In genomic region chr6:14664112-14664592, GRCh38 we compare ENCODE assay signal across 1 cellular context.
TF ChIP-seq lines count a peak whose summit lies in the region.

No MANE protein-coding gene starts in this region.

TF ChIP-seq in GM23338, 12 proteins besides CTCF, POLR2A, EP300 and RAD21 (continued from another document):
- TF ChIP-seq, protein P1, sequence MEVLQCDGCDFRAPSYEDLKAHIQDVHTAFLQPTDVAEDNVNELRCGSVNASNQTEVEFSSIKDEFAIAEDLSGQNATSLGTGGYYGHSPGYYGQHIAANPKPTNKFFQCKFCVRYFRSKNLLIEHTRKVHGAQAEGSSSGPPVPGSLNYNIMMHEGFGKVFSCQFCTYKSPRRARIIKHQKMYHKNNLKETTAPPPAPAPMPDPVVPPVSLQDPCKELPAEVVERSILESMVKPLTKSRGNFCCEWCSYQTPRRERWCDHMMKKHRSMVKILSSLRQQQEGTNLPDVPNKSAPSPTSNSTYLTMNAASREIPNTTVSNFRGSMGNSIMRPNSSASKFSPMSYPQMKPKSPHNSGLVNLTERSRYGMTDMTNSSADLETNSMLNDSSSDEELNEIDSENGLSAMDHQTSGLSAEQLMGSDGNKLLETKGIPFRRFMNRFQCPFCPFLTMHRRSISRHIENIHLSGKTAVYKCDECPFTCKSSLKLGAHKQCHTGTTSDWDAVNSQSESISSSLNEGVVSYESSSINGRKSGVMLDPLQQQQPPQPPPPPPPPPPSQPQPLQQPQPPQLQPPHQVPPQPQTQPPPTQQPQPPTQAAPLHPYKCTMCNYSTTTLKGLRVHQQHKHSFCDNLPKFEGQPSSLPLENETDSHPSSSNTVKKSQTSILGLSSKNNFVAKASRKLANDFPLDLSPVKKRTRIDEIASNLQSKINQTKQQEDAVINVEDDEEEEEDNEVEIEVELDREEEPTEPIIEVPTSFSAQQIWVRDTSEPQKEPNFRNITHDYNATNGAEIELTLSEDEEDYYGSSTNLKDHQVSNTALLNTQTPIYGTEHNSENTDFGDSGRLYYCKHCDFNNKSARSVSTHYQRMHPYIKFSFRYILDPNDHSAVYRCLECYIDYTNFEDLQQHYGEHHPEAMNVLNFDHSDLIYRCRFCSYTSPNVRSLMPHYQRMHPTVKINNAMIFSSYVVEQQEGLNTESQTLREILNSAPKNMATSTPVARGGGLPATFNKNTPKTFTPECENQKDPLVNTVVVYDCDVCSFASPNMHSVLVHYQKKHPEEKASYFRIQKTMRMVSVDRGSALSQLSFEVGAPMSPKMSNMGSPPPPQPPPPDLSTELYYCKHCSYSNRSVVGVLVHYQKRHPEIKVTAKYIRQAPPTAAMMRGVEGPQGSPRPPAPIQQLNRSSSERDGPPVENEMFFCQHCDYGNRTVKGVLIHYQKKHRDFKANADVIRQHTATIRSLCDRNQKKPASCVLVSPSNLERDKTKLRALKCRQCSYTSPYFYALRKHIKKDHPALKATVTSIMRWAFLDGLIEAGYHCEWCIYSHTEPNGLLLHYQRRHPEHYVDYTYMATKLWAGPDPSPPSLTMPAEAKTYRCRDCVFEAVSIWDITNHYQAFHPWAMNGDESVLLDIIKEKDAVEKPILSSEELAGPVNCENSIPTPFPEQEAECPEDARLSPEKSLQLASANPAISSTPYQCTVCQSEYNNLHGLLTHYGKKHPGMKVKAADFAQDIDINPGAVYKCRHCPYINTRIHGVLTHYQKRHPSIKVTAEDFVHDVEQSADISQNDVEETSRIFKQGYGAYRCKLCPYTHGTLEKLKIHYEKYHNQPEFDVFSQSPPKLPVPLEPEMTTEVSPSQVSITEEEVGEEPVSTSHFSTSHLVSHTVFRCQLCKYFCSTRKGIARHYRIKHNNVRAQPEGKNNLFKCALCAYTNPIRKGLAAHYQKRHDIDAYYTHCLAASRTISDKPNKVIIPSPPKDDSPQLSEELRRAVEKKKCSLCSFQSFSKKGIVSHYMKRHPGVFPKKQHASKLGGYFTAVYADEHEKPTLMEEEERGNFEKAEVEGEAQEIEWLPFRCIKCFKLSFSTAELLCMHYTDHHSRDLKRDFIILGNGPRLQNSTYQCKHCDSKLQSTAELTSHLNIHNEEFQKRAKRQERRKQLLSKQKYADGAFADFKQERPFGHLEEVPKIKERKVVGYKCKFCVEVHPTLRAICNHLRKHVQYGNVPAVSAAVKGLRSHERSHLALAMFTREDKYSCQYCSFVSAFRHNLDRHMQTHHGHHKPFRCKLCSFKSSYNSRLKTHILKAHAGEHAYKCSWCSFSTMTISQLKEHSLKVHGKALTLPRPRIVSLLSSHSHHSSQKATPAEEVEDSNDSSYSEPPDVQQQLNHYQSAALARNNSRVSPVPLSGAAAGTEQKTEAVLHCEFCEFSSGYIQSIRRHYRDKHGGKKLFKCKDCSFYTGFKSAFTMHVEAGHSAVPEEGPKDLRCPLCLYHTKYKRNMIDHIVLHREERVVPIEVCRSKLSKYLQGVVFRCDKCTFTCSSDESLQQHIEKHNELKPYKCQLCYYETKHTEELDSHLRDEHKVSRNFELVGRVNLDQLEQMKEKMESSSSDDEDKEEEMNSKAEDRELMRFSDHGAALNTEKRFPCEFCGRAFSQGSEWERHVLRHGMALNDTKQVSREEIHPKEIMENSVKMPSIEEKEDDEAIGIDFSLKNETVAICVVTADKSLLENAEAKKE (CRISPR knock-in tag; IDR thresholded peaks at IDR 0.05), result no peak
- TF ChIP-seq EZH2 (IDR thresholded peaks at IDR 0.05; ENCODE audit: low read depth, unreplicated experiment) (no peak), CREB1 (CRISPR knock-in tag; IDR thresholded peaks at IDR 0.05; ENCODE audit: low read depth) (no peak), ZNF331 (CRISPR knock-in tag; IDR thresholded peaks at IDR 0.05; ENCODE audit: low read depth) (no peak)
